ENCODE assay signal across 21 cellular contexts in the genomic region with DNA sequence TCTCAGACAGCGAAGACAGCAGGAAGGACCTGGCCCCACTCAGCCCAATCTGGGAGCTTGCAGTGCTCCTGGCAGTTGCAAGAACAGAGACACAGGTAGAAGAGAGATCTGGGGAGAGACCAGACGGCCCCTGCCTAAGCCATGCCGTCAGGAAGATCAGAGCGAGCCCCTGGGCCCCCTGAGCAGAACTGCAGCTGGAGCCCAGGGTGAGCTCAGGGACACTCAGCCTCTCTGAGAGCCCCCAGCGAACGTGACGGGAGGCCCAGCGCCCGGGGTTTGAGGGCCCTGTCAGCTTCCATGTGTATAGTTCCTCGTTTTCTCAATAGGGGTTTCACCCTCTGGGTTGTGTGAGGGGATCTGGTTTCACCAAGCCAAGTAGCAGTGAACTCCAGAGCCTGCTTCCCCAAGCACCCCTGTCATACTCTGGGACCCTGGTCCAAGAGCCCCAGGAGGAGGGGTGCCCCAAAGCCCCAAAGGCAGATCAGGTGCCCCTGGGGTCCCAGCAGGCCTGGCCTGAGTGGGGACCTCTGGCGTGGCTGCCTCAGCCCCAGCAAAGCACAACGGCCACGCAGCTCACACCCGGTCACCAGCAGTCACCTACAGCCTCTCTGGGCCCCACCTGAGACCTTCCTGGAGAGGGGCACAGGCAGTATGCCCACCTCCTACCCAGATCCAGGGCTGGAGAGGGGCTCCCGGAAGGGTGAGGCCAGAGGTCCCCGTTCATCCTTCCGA.
"Had no signal": no experiment of that assay in that cellular context is flagged by ENCODE, and none has a peak within 500 bp of the region (broad histone marks: within the 10 kb centered on the region; RNA-seq: fewer than 3 reads in every experiment).

No MANE protein-coding gene starts in this region.

- H3K27ac ChIP-seq: heart left ventricle, pancreas, psoas muscle, suprapubic skin, tibial artery, upper lobe of left lung, uterus had no signal

- FAIRE-seq: colon, endothelial cell of umbilical vein, frontal cortex, pancreas had no signal

- H3K27me3 Mint-ChIP-seq: naive thymus-derived CD4-positive, alpha-beta T cell had no signal

- H3K36me3 ChIP-seq: heart left ventricle, pancreas, suprapubic skin, tibial artery, upper lobe of left lung, uterus had no signal

- H3K27ac Mint-ChIP-seq: naive thymus-derived CD4-positive, alpha-beta T cell had no signal

- H3K9me3 ChIP-seq: pancreas, suprapubic skin, uterus had no signal

- H3K4me1 Mint-ChIP-seq: naive thymus-derived CD4-positive, alpha-beta T cell; neural crest cell had no signal

- H3K4me3 ChIP-seq: heart left ventricle, pancreas, psoas muscle, suprapubic skin, tibial artery, upper lobe of left lung, uterus had no signal

- H3K9me3 Mint-ChIP-seq: neural crest cell had no signal

- H3K27me3 ChIP-seq: heart left ventricle, pancreas, suprapubic skin, tibial artery, upper lobe of left lung, uterus had no signal

- H3K4me1 ChIP-seq: pancreas, tibial artery, upper lobe of left lung, uterus had no signal

- H3K4me3 Mint-ChIP-seq: naive thymus-derived CD4-positive, alpha-beta T cell; neural crest cell had no signal

- ATAC-seq: heart left ventricle; naive thymus-derived CD4-positive, alpha-beta T cell; pancreas; sciatic nerve had no signal

- DNase-seq: cerebellar nuclear complex; dermis blood vessel endothelial cell; erythroblast; heart left ventricle; hippocampal formation; kidney glomerular epithelial cell; mesendoderm; naive thymus-derived CD4-positive, alpha-beta T cell; occipital lobe; pancreas; psoas muscle; stimulated activated naive CD4-positive, alpha-beta T cell treated with Interleukin-2 at 50 U/mL for 16 hours; tibial artery; upper lobe of left lung; uterus had no signal
